In the genomic region with DNA sequence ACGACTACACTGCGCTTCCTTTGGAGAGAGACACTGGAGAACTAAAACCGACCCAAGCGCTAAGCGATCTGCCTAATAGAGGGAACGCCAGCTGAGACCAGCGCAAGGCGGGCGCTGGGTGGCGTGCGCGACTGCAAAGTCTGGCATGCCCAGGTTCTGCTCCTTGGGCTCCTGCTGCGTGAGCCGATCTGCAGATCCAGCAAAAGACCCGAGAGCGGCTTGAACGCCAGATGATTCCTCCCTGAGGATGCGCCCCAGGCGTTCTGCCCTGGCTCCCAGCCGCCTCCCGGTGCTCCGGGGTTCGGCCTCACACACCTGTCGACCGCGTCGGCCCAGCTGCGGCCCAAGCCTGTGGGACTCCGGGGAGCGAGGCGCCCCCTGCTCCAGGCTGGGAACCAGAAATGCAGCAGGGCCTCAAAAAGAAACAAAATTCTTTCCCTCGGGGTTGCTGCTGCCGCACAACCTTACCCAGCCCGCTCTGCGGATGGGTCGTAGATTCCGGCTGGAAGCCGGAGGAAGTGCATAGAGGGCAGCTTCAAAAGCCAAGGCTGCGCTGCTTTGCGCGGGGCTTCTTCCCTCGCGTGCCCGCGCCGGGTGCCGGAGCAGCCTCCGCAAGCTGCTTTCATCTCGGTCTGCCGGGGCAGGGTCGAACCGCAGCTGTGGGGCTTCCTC, we compare ENCODE assay signal across 8 cellular contexts. TPM values are rescaled to one million over a fixed set of nuclear protein-coding genes. Genes with fewer than 3 reads are reported as not detected.
DNase-seq lines count a peak whose midpoint lies in the region; ATAC-seq and TF ChIP-seq lines count a peak whose summit lies in the region.

No MANE protein-coding gene starts in this region.

- TF ChIP-seq EP300 in stomach (IDR thresholded peaks at IDR 0.05): no peak

- H3K9me3 Mint-ChIP-seq in CD8-positive, alpha-beta T cell: no peaks in the 10 kb centered on the region
- H3K9me3 Mint-ChIP-seq in naive B cell: peaks cover 0 to 2% (median 0%) of the 10 kb centered on the region in 7 donors

- DNase-seq in CD8-positive, alpha-beta T cell: peak in 6 of 7 experiments; percentile 32 to 78 (median 64)
- DNase-seq in NCI-H82 (lab: John Stamatoyannopoulos, UW) (peak; percentile 85), activated T-cell treated with anti-CD3 and anti-CD28 coated beads for 24 hours (ENCODE audit: low read depth) (peak; percentile 47), naive B cell (peak; percentile 48), stomach (peak; percentile 81)

- H3K27me3 Mint-ChIP-seq in CD8-positive, alpha-beta T cell (ENCODE audit: low read depth): peaks cover 61% of the 10 kb centered on the region
- peaks cover 67 to 73% (median 71%) of the 10 kb centered on the region in 3 donors for H3K27me3 Mint-ChIP-seq in naive B cell

- H3K4me1 Mint-ChIP-seq in CD8-positive, alpha-beta T cell (ENCODE audit: low read depth): peaks cover 28% of the 10 kb centered on the region
- H3K4me1 Mint-ChIP-seq in naive B cell: peaks cover 12 to 33% (median 24%) of the 10 kb centered on the region in 3 donors

- peak; percentile 89 for ATAC-seq in CD8-positive, alpha-beta T cell
- peak; percentile 96 for ATAC-seq in GM19397 (IDR thresholded peaks at IDR 0.05; ENCODE audit: unreplicated experiment)
- peak; percentile 97 for ATAC-seq in HG03460 (IDR thresholded peaks at IDR 0.05; ENCODE audit: unreplicated experiment)
- ATAC-seq in naive B cell (ENCODE audit: low read depth in 2 of 2): peak; percentile 83 to 88

- peaks cover 18% of the 10 kb centered on the region for H3K4me1 ChIP-seq in CD8-positive, alpha-beta T cell (ENCODE audit: insufficient read depth, low read length)
- H3K4me1 ChIP-seq in esophagus (ENCODE audit: control insufficient read depth in 2 of 2, insufficient read depth in 2 of 2, low read length in 1 of 2): peaks cover 7 to 14% of the 10 kb centered on the region in 2 donors
- H3K4me1 ChIP-seq in stomach: peaks cover 21 to 35% (median 27%) of the 10 kb centered on the region in 4 donors

- no peak overlapping the region for H3K27ac Mint-ChIP-seq in CD8-positive, alpha-beta T cell
- peak overlapping the region in 3 of 6 donors; percentile 31 to 87 (median 40) for H3K27ac Mint-ChIP-seq in naive B cell

- peak overlapping the region; percentile 74 for H3K4me3 ChIP-seq in CD8-positive, alpha-beta T cell (ENCODE audit: low read depth, low read length)
- peak overlapping the region; percentile 49 to 55 for H3K4me3 ChIP-seq in esophagus (ENCODE audit: low read depth in 1 of 2, low read length in 2 of 2)
- H3K4me3 ChIP-seq in stomach: peak overlapping the region; percentile 43 to 71 (median 51)

- peak; percentile 50 for TF ChIP-seq CTCF in CD8-positive, alpha-beta T cell (IDR thresholded peaks at IDR 0.05)
- TF ChIP-seq CTCF in stomach (IDR thresholded peaks at IDR 0.05): peak in 4 of 7 experiments; percentile 25 to 54 (median 37)

- H3K27ac ChIP-seq in CD8-positive, alpha-beta T cell (ENCODE audit: low read depth, low read length): no peak overlapping the region
- no peak overlapping the region for H3K27ac ChIP-seq in esophagus (ENCODE audit: low read depth in 2 of 2, low read length in 1 of 2)
- no peak overlapping the region for H3K27ac ChIP-seq in stomach

- CTCF ChIA-PET in CD8-positive, alpha-beta T cell (lab: Charles Lee): interaction anchor here (0.5 to 4.1 kb wide), 14 partner anchors 11 to 158 kb away, joined by 3 to 42 read pairs (median 4); no protein-coding TSS in a partner anchor

- no peaks in the 10 kb centered on the region for H3K36me3 ChIP-seq in CD8-positive, alpha-beta T cell (ENCODE audit: insufficient read depth, low read length)
- H3K36me3 ChIP-seq in esophagus (ENCODE audit: control insufficient read depth in 2 of 2, insufficient read depth in 2 of 2, low read length in 1 of 2) (no peaks in the 10 kb centered on the region), stomach (no peaks in the 10 kb centered on the region)

- intact Hi-C loops in CD8-positive, alpha-beta T cell (cut with DNase I, micrococcal nuclease): loop anchor here (1.0 to 5.0 kb wide), 6 partner anchors 14 to 234 kb away; no protein-coding TSS in a partner anchor
- intact Hi-C loops in stomach (cut with DNase I; ENCODE audit: low total_unique reads): no loop called here

- POLR2A ChIA-PET in CD8-positive, alpha-beta T cell (lab: Charles Lee): interaction anchor here (0.5 to 1.8 kb wide), 10 partner anchors 12 to 68 kb away, joined by 3 to 9 read pairs (median 4); a partner anchor contains a TSS

- no peaks in the 10 kb centered on the region for H3K9me3 ChIP-seq in CD8-positive, alpha-beta T cell (ENCODE audit: low read length)
- H3K9me3 ChIP-seq in esophagus (ENCODE audit: control insufficient read depth in 2 of 2, insufficient read depth in 1 of 2, low read depth in 1 of 2, low read length in 1 of 2) (peaks cover 4 to 6% of the 10 kb centered on the region in 2 donors), stomach (no peaks in the 10 kb centered on the region)

- peak overlapping the region; percentile 89 for H3K4me3 Mint-ChIP-seq in CD8-positive, alpha-beta T cell
- peak overlapping the region; percentile 84 to 93 (median 92) for H3K4me3 Mint-ChIP-seq in naive B cell

- no peak for TF ChIP-seq POLR2A in stomach (IDR thresholded peaks at IDR 0.05)

- peaks cover 35% of the 10 kb centered on the region for H3K27me3 ChIP-seq in CD8-positive, alpha-beta T cell (ENCODE audit: insufficient read depth, low read length)
- H3K27me3 ChIP-seq in esophagus (ENCODE audit: control insufficient read depth in 1 of 2, insufficient read depth in 2 of 2, low read length in 2 of 2): peaks cover 0 to 27% of the 10 kb centered on the region in 2 donors
- H3K27me3 ChIP-seq in stomach: peaks cover 11 to 76% (median 51%) of the 10 kb centered on the region in 3 donors

- 1% methylated on average over 52 of the region's 52 CpGs for WGBS in esophagus, 2 donors
- WGBS in stomach, 5 donors: 1 to 5% (median 2%) methylated on average over 16 to 52 of the region's 52 CpGs

- H3K36me3 Mint-ChIP-seq in CD8-positive, alpha-beta T cell: no peaks in the 10 kb centered on the region
- H3K36me3 Mint-ChIP-seq in naive B cell: no peaks in the 10 kb centered on the region

RNA-seq across cellular contexts. Expression of a gene that starts 17.9 kb away (rescaled TPM):
- not detected for total RNA-seq in CD8-positive, alpha-beta T cell
- under 1 TPM in 1 of 2 donors, not detected in 1; 0.01 TPM for polyA plus RNA-seq in esophagus
- not detected for polyA plus RNA-seq in naive B cell (ENCODE audit: low read depth in 6 of 6)
- not detected for total RNA-seq in stomach
- polyA plus RNA-seq in stomach: not detected

RNA-seq across cellular contexts. Expression of a gene that starts 20.3 kb away (rescaled TPM):
- 10 to 100 TPM; 48.0 to 50.8 TPM for total RNA-seq in CD8-positive, alpha-beta T cell
- 10 to 100 TPM; 33.6 to 34.1 TPM for polyA plus RNA-seq in esophagus
- polyA plus RNA-seq in naive B cell (ENCODE audit: low read depth in 6 of 6): 10 to 100 TPM; 41.4 to 49.7 (median 44.1) TPM
- total RNA-seq in stomach: 100 to 1,000 TPM in 1 of 5 donors, 10 to 100 TPM in 3, 1 to 10 TPM in 1; 1.2 to 158 (median 55.4) TPM
- polyA plus RNA-seq in stomach: 10 to 100 TPM; 30.6 to 68.6 (median 50.2) TPM
